In the genomic region with DNA sequence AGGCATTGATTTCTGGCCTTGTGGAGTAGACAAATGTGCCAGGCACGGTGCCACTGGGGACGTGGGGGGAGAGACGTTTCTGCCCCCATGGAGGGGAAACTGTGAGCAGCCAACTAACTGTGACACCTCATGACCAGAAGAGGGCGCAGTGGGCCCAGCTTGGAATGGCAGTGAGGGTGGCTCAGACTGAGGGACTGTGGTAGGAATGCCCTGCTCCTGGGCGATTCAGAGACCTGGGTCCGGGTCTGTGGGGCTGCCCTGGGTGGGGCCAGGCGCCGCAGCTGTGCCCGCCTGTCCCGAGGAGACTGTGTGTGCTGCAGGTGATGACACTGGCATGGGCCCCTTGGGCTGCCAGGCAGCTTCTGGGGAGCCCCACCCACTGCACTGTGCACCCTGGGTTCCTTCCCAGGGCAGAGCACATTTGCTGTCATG, we compare ENCODE assay signal across 8 cellular contexts. TPM values are rescaled to one million over a fixed set of nuclear protein-coding genes. Genes with fewer than 3 reads are reported as not detected.
DNase-seq lines count a peak whose midpoint lies in the region; ATAC-seq and TF ChIP-seq lines count a peak whose summit lies in the region.

No MANE protein-coding gene starts in this region.

- peak; percentile 35 for DNase-seq in Caki2 (ENCODE audit: low read depth)
- peak; percentile 87 for DNase-seq in NCI-H1694 (lab: John Stamatoyannopoulos, UW)
- DNase-seq in cardiac fibroblast (ENCODE audit: low read depth in 2 of 2), result peak; percentile 65 to 67
- peak; percentile 85 for DNase-seq in left kidney (ENCODE audit: low read depth, low spot score)
- peak; percentile 49 to 54 for DNase-seq in stimulated activated CD4-positive, alpha-beta T cell treated with anti-CD3 and anti-CD28 coated beads, Interleukin-4, amount 100 ng/mL, for 4 hours
- DNase-seq in amniotic stem cell (lab: John Stamatoyannopoulos, UW), result no peak

- H3K4me3 ChIP-seq in WI38 (ENCODE audit: low read depth, low read length), result no peak overlapping the region
- H3K4me3 ChIP-seq in cardiac fibroblast (replicated peaks in 1 of 2; ENCODE audit: low read depth in 2 of 2, low read length in 2 of 2), result no peak overlapping the region

- ATAC-seq in GM21825 (IDR thresholded peaks at IDR 0.05; ENCODE audit: unreplicated experiment), result peak; percentile 76

- TF ChIP-seq CTCF in WI38 (IDR thresholded peaks at IDR 0.05; ENCODE audit: low read depth, low read length) (peak; percentile 85), cardiac fibroblast (IDR thresholded peaks at IDR 0.05; ENCODE audit: low read depth, low read length) (peak; percentile 88)

- in situ Hi-C loops in Caki2 (cut with HindIII; ENCODE audit: low pct_unique_long_range_greater_than_20kb, low sequenced_read_pairs), result no loop called here

RNA-seq across cellular contexts. Expression of a gene that starts 7.5 kb away (rescaled TPM):
- total RNA-seq in Caki2 (2014; rRNA removed; shearing (Covaris generic); ENCODE audit: low replicate concordance), result 6.7 and 15.6 TPM in 2 replicates
